ENCODE assay signal across 21 cellular contexts in genomic region chr11:66363187-66363601, GRCh38. TPM values are rescaled to one million over a fixed set of nuclear protein-coding genes. Genes with fewer than 3 reads are reported as not detected.
DNase-seq lines count a peak whose midpoint lies in the region; ATAC-seq, FAIRE-seq and TF ChIP-seq lines count a peak whose summit lies in the region.
"Had no signal": no experiment of that assay in that cellular context is flagged by ENCODE, and none has a peak within 500 bp of the region (broad histone marks: within the 10 kb centered on the region; RNA-seq: fewer than 3 reads in every experiment).

No MANE protein-coding gene starts in this region.

- H3K27ac ChIP-seq in HepG2 (ENCODE audit: extremely low read length, insufficient read depth, low read length) (no peak overlapping the region), right lobe of liver (no peak overlapping the region), gastroesophageal sphincter (no peak overlapping the region), sigmoid colon (no peak overlapping the region)
- H3K27ac ChIP-seq: BLaER1 treated with 17β-estradiol and CSF1 and Interleukin-3, amounts not matched to agents 10 nM and 100 nM; body of pancreas; Peyer's patch; thoracic aorta had no signal

- DNase-seq in HepG2 (ENCODE audit: low spot score), result no peak
- no peak for DNase-seq in right lobe of liver
- peak; percentile 0 for DNase-seq in urothelium cell line (ENCODE audit: low spot score)
- DNase-seq in sigmoid colon, result no peak
- DNase-seq in dermis blood vessel endothelial cell, result no peak
- DNase-seq: HCEC 1CT, NCI-H1105, NCI-H2081 treated with DMSO at 0.1 percent for 48 hours, occipital lobe had no signal

- H3K9ac ChIP-seq in HepG2 (ENCODE audit: insufficient read depth, low read depth, low read length) (no peak overlapping the region), mucosa of stomach (ENCODE audit: low read length) (peak overlapping the region; percentile 15)

- TF ChIP-seq CTCF in HepG2 (CRISPR knock-in tag; IDR thresholded peaks at IDR 0.05) (no peak), right lobe of liver (IDR thresholded peaks at IDR 0.05) (no peak), gastroesophageal sphincter (IDR thresholded peaks at IDR 0.05) (no peak), sigmoid colon (IDR thresholded peaks at IDR 0.05) (no peak)

- no peak overlapping the region for H2AFZ ChIP-seq in HepG2 (ENCODE audit: low read length)

- no peak overlapping the region for H3K4me2 ChIP-seq in HepG2 (ENCODE audit: low read depth, low read length)
- H3K4me2 ChIP-seq: BLaER1 treated with 17β-estradiol and CSF1 and Interleukin-3, amounts not matched to agents 10 nM and 100 nM had no signal

- no peak for TF ChIP-seq EP300 in HepG2 (IDR thresholded peaks at IDR 0.05; ENCODE audit: low read depth in 2 of 2, low read length in 2 of 2)
- no peak for TF ChIP-seq EP300 in HepG2 (CRISPR knock-in tag; IDR thresholded peaks at IDR 0.05; ENCODE audit: borderline replicate concordance)
- no peak for TF ChIP-seq EP300 in gastroesophageal sphincter (IDR thresholded peaks at IDR 0.05)
- no peak for TF ChIP-seq EP300 in sigmoid colon (IDR thresholded peaks at IDR 0.05)

- FAIRE-seq in HepG2 (lab: Jason Lieb, UNC) (no peak), urothelium cell line (lab: Jason Lieb, UNC) (no peak)
- FAIRE-seq: keratinocyte had no signal

- no peaks in the 10 kb centered on the region for H3K79me2 ChIP-seq in HepG2 (ENCODE audit: insufficient read depth, low read length)

- 98% methylated on average over 13 of the region's 14 CpGs for WGBS in HepG2 (ENCODE audit: low lambda C conversion rate)
- WGBS in right lobe of liver (ENCODE audit: insufficient coverage, low coverage, low lambda C conversion rate, missing lambda C conversion rate), result 71% methylated on average over 6 of the region's 14 CpGs
- WGBS in gastroesophageal sphincter (ENCODE audit: low coverage in 1 of 2), 2 donors, result 90% methylated on average over 5 of the region's 14 CpGs; no CpG with 5 or more reads in 1 of the 2 donors
- 86 to 92% methylated on average over 14 of the region's 14 CpGs for WGBS in sigmoid colon, 2 donors

- no peaks in the 10 kb centered on the region; the same call in 1 of the 2 replicates for H4K20me1 ChIP-seq in HepG2 (ENCODE audit: insufficient read depth, low read length)

- CTCF ChIA-PET in HepG2 (lab: Yijun Ruan, JAX; ENCODE audit: low intra/inter-chr PET ratio, low total read pairs), result no interaction called here

- H3K4me1 ChIP-seq in HepG2 (ENCODE audit: insufficient read depth, low read length), result peaks cover 34% of the 10 kb centered on the region
- H3K4me1 ChIP-seq in right lobe of liver, result no peaks in the 10 kb centered on the region
- H3K4me1 ChIP-seq in gastroesophageal sphincter, result no peaks in the 10 kb centered on the region
- peaks cover 7% of the 10 kb centered on the region for H3K4me1 ChIP-seq in mucosa of stomach (ENCODE audit: control insufficient read depth, insufficient read depth, low read length)
- no peaks in the 10 kb centered on the region for H3K4me1 ChIP-seq in sigmoid colon
- H3K4me1 ChIP-seq: Peyer's patch had no signal

- TF ChIP-seq POLR2A in HepG2 (IDR thresholded peaks at IDR 0.05; ENCODE audit: insufficient read depth in 1 of 2, low read depth in 2 of 2, low read length in 2 of 2) (no peak), right lobe of liver (IDR thresholded peaks at IDR 0.05) (no peak), gastroesophageal sphincter (IDR thresholded peaks at IDR 0.05) (no peak), sigmoid colon (IDR thresholded peaks at IDR 0.05) (no peak)

- no peak overlapping the region for H3K4me3 ChIP-seq in HepG2 (replicated peaks in 1 of 3; ENCODE audit: insufficient read depth in 1 of 3, low read depth in 2 of 3, low read length in 3 of 3)
- no peak overlapping the region for H3K4me3 ChIP-seq in right lobe of liver
- no peak overlapping the region for H3K4me3 ChIP-seq in gastroesophageal sphincter
- H3K4me3 ChIP-seq in mucosa of stomach (ENCODE audit: low read length), result no peak overlapping the region
- no peak overlapping the region for H3K4me3 ChIP-seq in sigmoid colon
- H3K4me3 ChIP-seq: BLaER1 treated with 17β-estradiol and CSF1 and Interleukin-3, amounts not matched to agents 10 nM and 100 nM; body of pancreas; Peyer's patch; thoracic aorta had no signal

- intact Hi-C loops in HepG2 (cut with micrococcal nuclease; ENCODE audit: unreplicated experiment), result no loop called here
- intact Hi-C loops in right lobe of liver (cut with DNase I), result no loop called here
- intact Hi-C loops in sigmoid colon (cut with DNase I), result no loop called here

- BruUV-seq in HepG2 (replicated peaks; lab: Mats Ljungman, UMichigan), result no TSS peak

- no peak for TF ChIP-seq RAD21 in HepG2 (CRISPR knock-in tag; IDR thresholded peaks at IDR 0.05)

- in situ Hi-C loops in HepG2 (cut with HindIII; ENCODE audit: extremely low pct_ligation_motif_present, low pct_unique_long_range_greater_than_20kb), result no loop called here

- H3K9me3 ChIP-seq in HepG2 (ENCODE audit: low read length) (no peaks in the 10 kb centered on the region), right lobe of liver (no peaks in the 10 kb centered on the region), gastroesophageal sphincter (no peaks in the 10 kb centered on the region), mucosa of stomach (ENCODE audit: control insufficient read depth, low read length) (no peaks in the 10 kb centered on the region), sigmoid colon (no peaks in the 10 kb centered on the region)
- H3K9me3 ChIP-seq: BLaER1 treated with 17β-estradiol and CSF1 and Interleukin-3, amounts not matched to agents 10 nM and 100 nM; body of pancreas; Peyer's patch; thoracic aorta had no signal

- no peak for ATAC-seq in HepG2
- no peak for ATAC-seq in right lobe of liver
- ATAC-seq in gastroesophageal sphincter, result peak; percentile 40
- ATAC-seq in GM19452 (IDR thresholded peaks at IDR 0.05; ENCODE audit: unreplicated experiment), result no peak
- ATAC-seq: body of pancreas had no signal

- POLR2A ChIA-PET in HepG2 (lab: Yijun Ruan, JAX), result interaction anchor here (1.7 to 2.5 kb wide), 3 partner anchors 8 to 16 kb away, joined by 4 to 7 read pairs (median 5); partner anchors contain the start of gene B4GAT1

- peaks cover 6 to 21% of the 10 kb centered on the region in 2 experiments; a peak in 4 of 5 replicates for H3K36me3 ChIP-seq in HepG2 (replicated peaks in 1 of 2; ENCODE audit: control insufficient read depth in 1 of 2, insufficient read depth in 2 of 2, low read length in 2 of 2)
- no peaks in the 10 kb centered on the region for H3K36me3 ChIP-seq in right lobe of liver
- H3K36me3 ChIP-seq in gastroesophageal sphincter, result no peaks in the 10 kb centered on the region
- H3K36me3 ChIP-seq in mucosa of stomach (ENCODE audit: control insufficient read depth, insufficient read depth, low read length), result no peaks in the 10 kb centered on the region
- no peaks in the 10 kb centered on the region for H3K36me3 ChIP-seq in sigmoid colon
- H3K36me3 ChIP-seq: Peyer's patch, thoracic aorta had no signal

- H3K27me3 ChIP-seq in HepG2 (ENCODE audit: control insufficient read depth in 1 of 2, insufficient read depth in 2 of 2, low read length in 2 of 2), result no peaks in the 10 kb centered on the region
- H3K27me3 ChIP-seq in right lobe of liver, result no peaks in the 10 kb centered on the region
- H3K27me3 ChIP-seq in gastroesophageal sphincter, result no peaks in the 10 kb centered on the region
- no peaks in the 10 kb centered on the region for H3K27me3 ChIP-seq in mucosa of stomach (ENCODE audit: control insufficient read depth, insufficient read depth, low read length)
- no peaks in the 10 kb centered on the region for H3K27me3 ChIP-seq in sigmoid colon
- H3K27me3 ChIP-seq: BLaER1 treated with 17β-estradiol and CSF1 and Interleukin-3, amounts not matched to agents 10 nM and 100 nM; body of pancreas; Peyer's patch had no signal

RNA-seq across cellular contexts. Expression of gene SLC29A2, which starts 8.4 kb away (rescaled TPM):
- 0.49 and 0.66 TPM in 2 replicates for total RNA-seq in HepG2 (2016; rRNA removed; fragmentation: Illumina TruSeq; extraction: Trizol)
- 0.09 and 0.30 TPM in 2 replicates for total RNA-seq in HepG2 (2016; cell fraction: cytosol; rRNA removed; fragmentation: Illumina TruSeq; extraction: Trizol; ENCODE audit: low read depth)
- 0.18 and 0.71 TPM in 2 replicates for total RNA-seq in HepG2 (2016; cell fraction: insoluble cytoplasmic fraction; rRNA removed; fragmentation: Illumina TruSeq; extraction: Trizol)
- total RNA-seq in HepG2 (2016; cell fraction: membrane; rRNA removed; fragmentation: Illumina TruSeq; extraction: Trizol), result 0.31 and 0.41 TPM in 2 replicates
- 0.63 and 0.81 TPM in 2 replicates for total RNA-seq in HepG2 (2016; cell fraction: nucleus; rRNA removed; fragmentation: Illumina TruSeq; extraction: Trizol)
- polyA plus RNA-seq in HepG2 (2011; rRNA removed), result 0.56 and 0.63 TPM in 2 replicates
- 0.25 and 0.27 TPM in 2 replicates for polyA plus RNA-seq in HepG2 (2011; cell fraction: cytosol; rRNA removed)
- polyA plus RNA-seq in HepG2 (2011; cell fraction: nucleus; rRNA removed), result 5.0 and 6.0 TPM in 2 replicates
- 0.80 and 1.1 TPM in 2 replicates for polyA plus RNA-seq in HepG2 (2012)
- polyA plus RNA-seq in HepG2 (2016; cell fraction: cytosol; fragmentation: Illumina TruSeq; extraction: Trizol; ENCODE audit: low read depth), result 0.14 and 0.24 TPM in 2 replicates
- 0.30 and 0.32 TPM in 2 replicates for polyA plus RNA-seq in HepG2 (2016; cell fraction: insoluble cytoplasmic fraction; fragmentation: Illumina TruSeq; extraction: Trizol; ENCODE audit: low read depth)
- polyA plus RNA-seq in HepG2 (2016; cell fraction: membrane; fragmentation: Illumina TruSeq; extraction: Trizol; ENCODE audit: low read depth), result 0.43 and 0.56 TPM in 2 replicates
- 2.4 TPM in 2 replicates for polyA plus RNA-seq in HepG2 (2016; cell fraction: nucleus; fragmentation: Illumina TruSeq; extraction: Trizol; ENCODE audit: insufficient read depth, low read depth)
- polyA minus RNA-seq in HepG2 (2011; rRNA and poly(A)+ RNA removed; ENCODE audit: low replicate concordance), result 0.28 and 27.8 TPM in 2 replicates
- polyA minus RNA-seq in HepG2 (2011; cell fraction: cytosol; rRNA and poly(A)+ RNA removed), result 0.49 and 0.88 TPM in 2 replicates
- polyA minus RNA-seq in HepG2 (2011; cell fraction: nucleus; rRNA and poly(A)+ RNA removed), result 0.25 and 0.64 TPM in 2 replicates
- total RNA-seq in right lobe of liver, result 1 to 10 TPM in 4 of 6 experiments, under 1 TPM in 2; 0.35 to 2.2 (median 1.1) TPM
- total RNA-seq in gastroesophageal sphincter, result 1 to 10 TPM in 2 of 4 donors, under 1 TPM in 2; 0.27 to 3.2 (median 1.2) TPM
- total RNA-seq in sigmoid colon, result under 1 TPM; 0.41 to 0.99 (median 0.63) TPM
- 10 to 100 TPM in 1 of 3 donors, 1 to 10 TPM in 2; 2.4 to 28.0 (median 2.5) TPM for polyA plus RNA-seq in sigmoid colon
- 1.2 and 2.3 TPM in 2 replicates for total RNA-seq in dermis blood vessel endothelial cell

RNA-seq across cellular contexts. Expression of gene B4GAT1, which starts 15.8 kb away (rescaled TPM):
- 44.9 and 109 TPM in 2 replicates for total RNA-seq in HepG2 (2016; rRNA removed; fragmentation: Illumina TruSeq; extraction: Trizol)
- 15.0 and 17.3 TPM in 2 replicates for total RNA-seq in HepG2 (2016; cell fraction: cytosol; rRNA removed; fragmentation: Illumina TruSeq; extraction: Trizol; ENCODE audit: low read depth)
- 41.0 and 117 TPM in 2 replicates for total RNA-seq in HepG2 (2016; cell fraction: insoluble cytoplasmic fraction; rRNA removed; fragmentation: Illumina TruSeq; extraction: Trizol)
- 35.2 and 38.9 TPM in 2 replicates for total RNA-seq in HepG2 (2016; cell fraction: membrane; rRNA removed; fragmentation: Illumina TruSeq; extraction: Trizol)
- total RNA-seq in HepG2 (2016; cell fraction: nucleus; rRNA removed; fragmentation: Illumina TruSeq; extraction: Trizol), result 80.6 and 90.0 TPM in 2 replicates
- polyA plus RNA-seq in HepG2 (2011; rRNA removed), result 40.4 and 47.8 TPM in 2 replicates
- 35.5 and 44.1 TPM in 2 replicates for polyA plus RNA-seq in HepG2 (2011; cell fraction: cytosol; rRNA removed)
- polyA plus RNA-seq in HepG2 (2011; cell fraction: nucleus; rRNA removed), result 29.5 and 32.3 TPM in 2 replicates
- 64.9 and 76.3 TPM in 2 replicates for polyA plus RNA-seq in HepG2 (2012)
- 13.3 and 16.5 TPM in 2 replicates for polyA plus RNA-seq in HepG2 (2016; cell fraction: cytosol; fragmentation: Illumina TruSeq; extraction: Trizol; ENCODE audit: low read depth)
- 40.4 and 42.0 TPM in 2 replicates for polyA plus RNA-seq in HepG2 (2016; cell fraction: insoluble cytoplasmic fraction; fragmentation: Illumina TruSeq; extraction: Trizol; ENCODE audit: low read depth)
- polyA plus RNA-seq in HepG2 (2016; cell fraction: membrane; fragmentation: Illumina TruSeq; extraction: Trizol; ENCODE audit: low read depth), result 25.2 and 28.0 TPM in 2 replicates
- polyA plus RNA-seq in HepG2 (2016; cell fraction: nucleus; fragmentation: Illumina TruSeq; extraction: Trizol; ENCODE audit: insufficient read depth, low read depth), result 122 and 134 TPM in 2 replicates
- polyA minus RNA-seq in HepG2 (2011; rRNA and poly(A)+ RNA removed; ENCODE audit: low replicate concordance), result 4.0 and 58.3 TPM in 2 replicates
- 26.4 and 32.5 TPM in 2 replicates for polyA minus RNA-seq in HepG2 (2011; cell fraction: cytosol; rRNA and poly(A)+ RNA removed)
- polyA minus RNA-seq in HepG2 (2011; cell fraction: nucleus; rRNA and poly(A)+ RNA removed), result 7.3 and 8.3 TPM in 2 replicates
- total RNA-seq in right lobe of liver, result 10 to 100 TPM in 5 of 6 experiments, 1 to 10 TPM in 1; 6.3 to 25.4 (median 15.6) TPM
- total RNA-seq in gastroesophageal sphincter, result 10 to 100 TPM; 39.7 to 62.0 (median 47.6) TPM
- 10 to 100 TPM; 41.4 to 43.5 (median 43.1) TPM for total RNA-seq in sigmoid colon
- polyA plus RNA-seq in sigmoid colon, result 10 to 100 TPM in 1 of 3 donors, 1 to 10 TPM in 2; 4.2 to 17.4 (median 4.8) TPM
- total RNA-seq in dermis blood vessel endothelial cell, result 25.8 and 28.1 TPM in 2 replicates

RNA-seq across cellular contexts. Expression of gene BRMS1, which starts 18.3 kb away (rescaled TPM):
- total RNA-seq in HepG2 (2016; rRNA removed; fragmentation: Illumina TruSeq; extraction: Trizol), result 55.7 and 63.1 TPM in 2 replicates
- total RNA-seq in HepG2 (2016; cell fraction: cytosol; rRNA removed; fragmentation: Illumina TruSeq; extraction: Trizol; ENCODE audit: low read depth), result 15.1 and 18.0 TPM in 2 replicates
- total RNA-seq in HepG2 (2016; cell fraction: insoluble cytoplasmic fraction; rRNA removed; fragmentation: Illumina TruSeq; extraction: Trizol), result 55.6 and 65.9 TPM in 2 replicates
- total RNA-seq in HepG2 (2016; cell fraction: membrane; rRNA removed; fragmentation: Illumina TruSeq; extraction: Trizol), result 28.2 and 32.2 TPM in 2 replicates
- 23.2 and 25.5 TPM in 2 replicates for total RNA-seq in HepG2 (2016; cell fraction: nucleus; rRNA removed; fragmentation: Illumina TruSeq; extraction: Trizol)
- 15.8 and 16.8 TPM in 2 replicates for polyA plus RNA-seq in HepG2 (2011; rRNA removed)
- polyA plus RNA-seq in HepG2 (2011; cell fraction: cytosol; rRNA removed), result 15.3 and 20.1 TPM in 2 replicates
- polyA plus RNA-seq in HepG2 (2011; cell fraction: nucleus; rRNA removed), result 19.9 and 20.4 TPM in 2 replicates
- 8.8 and 11.6 TPM in 2 replicates for polyA plus RNA-seq in HepG2 (2012)
- 11.6 and 12.3 TPM in 2 replicates for polyA plus RNA-seq in HepG2 (2016; cell fraction: cytosol; fragmentation: Illumina TruSeq; extraction: Trizol; ENCODE audit: low read depth)
- polyA plus RNA-seq in HepG2 (2016; cell fraction: insoluble cytoplasmic fraction; fragmentation: Illumina TruSeq; extraction: Trizol; ENCODE audit: low read depth), result 54.5 and 57.6 TPM in 2 replicates
- polyA plus RNA-seq in HepG2 (2016; cell fraction: membrane; fragmentation: Illumina TruSeq; extraction: Trizol; ENCODE audit: low read depth), result 20.8 and 22.1 TPM in 2 replicates
- 38.8 and 42.9 TPM in 2 replicates for polyA plus RNA-seq in HepG2 (2016; cell fraction: nucleus; fragmentation: Illumina TruSeq; extraction: Trizol; ENCODE audit: insufficient read depth, low read depth)
- polyA minus RNA-seq in HepG2 (2011; rRNA and poly(A)+ RNA removed; ENCODE audit: low replicate concordance), result 8.1 and 30.0 TPM in 2 replicates
- 2.9 TPM in 2 replicates for polyA minus RNA-seq in HepG2 (2011; cell fraction: cytosol; rRNA and poly(A)+ RNA removed)
- polyA minus RNA-seq in HepG2 (2011; cell fraction: nucleus; rRNA and poly(A)+ RNA removed), result 4.2 and 5.5 TPM in 2 replicates
- total RNA-seq in right lobe of liver, result 10 to 100 TPM in 5 of 6 experiments, 1 to 10 TPM in 1; 8.2 to 31.9 (median 12.1) TPM
- 10 to 100 TPM; 26.6 to 44.2 (median 35.5) TPM for total RNA-seq in gastroesophageal sphincter
- total RNA-seq in sigmoid colon, result 10 to 100 TPM; 20.2 to 36.2 (median 24.9) TPM
- polyA plus RNA-seq in sigmoid colon, result 10 to 100 TPM; 65.4 to 81.8 (median 72.1) TPM
- 65.7 and 71.8 TPM in 2 replicates for total RNA-seq in dermis blood vessel endothelial cell

RNA-seq across cellular contexts. Expression of gene RIN1, which starts 27.0 kb away (rescaled TPM):
- total RNA-seq in HepG2 (2016; rRNA removed; fragmentation: Illumina TruSeq; extraction: Trizol), result 3.9 and 4.1 TPM in 2 replicates
- total RNA-seq in HepG2 (2016; cell fraction: cytosol; rRNA removed; fragmentation: Illumina TruSeq; extraction: Trizol; ENCODE audit: low read depth), result 1.6 and 2.4 TPM in 2 replicates
- 3.5 and 4.5 TPM in 2 replicates for total RNA-seq in HepG2 (2016; cell fraction: insoluble cytoplasmic fraction; rRNA removed; fragmentation: Illumina TruSeq; extraction: Trizol)
- 2.0 and 2.9 TPM in 2 replicates for total RNA-seq in HepG2 (2016; cell fraction: membrane; rRNA removed; fragmentation: Illumina TruSeq; extraction: Trizol)
- 3.5 TPM in 2 replicates for total RNA-seq in HepG2 (2016; cell fraction: nucleus; rRNA removed; fragmentation: Illumina TruSeq; extraction: Trizol)
- polyA plus RNA-seq in HepG2 (2011; rRNA removed), result 2.4 and 4.2 TPM in 2 replicates
- 3.6 and 24.3 TPM in 2 replicates for polyA plus RNA-seq in HepG2 (2011; cell fraction: cytosol; rRNA removed)
- 13.9 and 17.2 TPM in 2 replicates for polyA plus RNA-seq in HepG2 (2011; cell fraction: nucleus; rRNA removed)
- 3.3 TPM in 2 replicates for polyA plus RNA-seq in HepG2 (2012)
- 0.76 and 1.0 TPM in 2 replicates for polyA plus RNA-seq in HepG2 (2016; cell fraction: cytosol; fragmentation: Illumina TruSeq; extraction: Trizol; ENCODE audit: low read depth)
- 2.9 and 4.1 TPM in 2 replicates for polyA plus RNA-seq in HepG2 (2016; cell fraction: insoluble cytoplasmic fraction; fragmentation: Illumina TruSeq; extraction: Trizol; ENCODE audit: low read depth)
- polyA plus RNA-seq in HepG2 (2016; cell fraction: membrane; fragmentation: Illumina TruSeq; extraction: Trizol; ENCODE audit: low read depth), result 1.4 and 2.1 TPM in 2 replicates
- 8.7 and 9.1 TPM in 2 replicates for polyA plus RNA-seq in HepG2 (2016; cell fraction: nucleus; fragmentation: Illumina TruSeq; extraction: Trizol; ENCODE audit: insufficient read depth, low read depth)
- 6.2 and 14.2 TPM in 2 replicates for polyA minus RNA-seq in HepG2 (2011; rRNA and poly(A)+ RNA removed; ENCODE audit: low replicate concordance)
- 2.4 and 4.0 TPM in 2 replicates for polyA minus RNA-seq in HepG2 (2011; cell fraction: cytosol; rRNA and poly(A)+ RNA removed)
- polyA minus RNA-seq in HepG2 (2011; cell fraction: nucleus; rRNA and poly(A)+ RNA removed), result 2.0 and 2.4 TPM in 2 replicates
- 1 to 10 TPM in 3 of 6 experiments, under 1 TPM in 3; 0.46 to 1.8 (median 0.94) TPM for total RNA-seq in right lobe of liver
- 1 to 10 TPM; 3.8 to 9.3 (median 4.7) TPM for total RNA-seq in gastroesophageal sphincter
- 1 to 10 TPM in 3 of 4 donors, under 1 TPM in 1; 0.68 to 6.1 (median 2.4) TPM for total RNA-seq in sigmoid colon
- 10 to 100 TPM in 1 of 3 donors, 1 to 10 TPM in 2; 2.4 to 10.2 (median 3.2) TPM for polyA plus RNA-seq in sigmoid colon
- 4.8 and 6.7 TPM in 2 replicates for total RNA-seq in dermis blood vessel endothelial cell

RNA-seq across cellular contexts. Expression of gene CD248, which starts 46.4 kb away (rescaled TPM):
- 0.20 and 0.35 TPM in 2 replicates for total RNA-seq in HepG2 (2016; rRNA removed; fragmentation: Illumina TruSeq; extraction: Trizol)
- total RNA-seq in HepG2 (2016; cell fraction: cytosol; rRNA removed; fragmentation: Illumina TruSeq; extraction: Trizol; ENCODE audit: low read depth), result not detected in 2 replicates
- 0.09 and 0.35 TPM in 2 replicates for total RNA-seq in HepG2 (2016; cell fraction: insoluble cytoplasmic fraction; rRNA removed; fragmentation: Illumina TruSeq; extraction: Trizol)
- 0.06 TPM in 1 of 2 replicates, not detected in the other for total RNA-seq in HepG2 (2016; cell fraction: membrane; rRNA removed; fragmentation: Illumina TruSeq; extraction: Trizol)
- total RNA-seq in HepG2 (2016; cell fraction: nucleus; rRNA removed; fragmentation: Illumina TruSeq; extraction: Trizol), result 0.37 and 0.44 TPM in 2 replicates
- polyA plus RNA-seq in HepG2 (2011; rRNA removed), result 0.20 and 0.25 TPM in 2 replicates
- polyA plus RNA-seq in HepG2 (2011; cell fraction: cytosol; rRNA removed), result 0.23 and 0.32 TPM in 2 replicates
- polyA plus RNA-seq in HepG2 (2011; cell fraction: nucleus; rRNA removed), result 0.80 and 0.85 TPM in 2 replicates
- polyA plus RNA-seq in HepG2 (2012), result 0.51 and 1.1 TPM in 2 replicates
- 0.08 and 0.09 TPM in 2 replicates for polyA plus RNA-seq in HepG2 (2016; cell fraction: cytosol; fragmentation: Illumina TruSeq; extraction: Trizol; ENCODE audit: low read depth)
- polyA plus RNA-seq in HepG2 (2016; cell fraction: insoluble cytoplasmic fraction; fragmentation: Illumina TruSeq; extraction: Trizol; ENCODE audit: low read depth), result 0.27 and 0.71 TPM in 2 replicates
- polyA plus RNA-seq in HepG2 (2016; cell fraction: membrane; fragmentation: Illumina TruSeq; extraction: Trizol; ENCODE audit: low read depth), result 0.18 and 0.36 TPM in 2 replicates
- 2.6 and 2.7 TPM in 2 replicates for polyA plus RNA-seq in HepG2 (2016; cell fraction: nucleus; fragmentation: Illumina TruSeq; extraction: Trizol; ENCODE audit: insufficient read depth, low read depth)
- polyA minus RNA-seq in HepG2 (2011; rRNA and poly(A)+ RNA removed; ENCODE audit: low replicate concordance), result 0.09 and 1.0 TPM in 2 replicates
- 0.40 and 0.88 TPM in 2 replicates for polyA minus RNA-seq in HepG2 (2011; cell fraction: cytosol; rRNA and poly(A)+ RNA removed)
- 0.26 and 0.50 TPM in 2 replicates for polyA minus RNA-seq in HepG2 (2011; cell fraction: nucleus; rRNA and poly(A)+ RNA removed)
- total RNA-seq in right lobe of liver, result 1 to 10 TPM in 3 of 6 experiments, under 1 TPM in 3; 0.37 to 3.2 (median 0.94) TPM
- total RNA-seq in gastroesophageal sphincter, result 10 to 100 TPM; 23.1 to 68.2 (median 27.0) TPM
- total RNA-seq in sigmoid colon, result 10 to 100 TPM in 2 of 4 donors, 1 to 10 TPM in 2; 5.8 to 26.3 (median 13.0) TPM
- polyA plus RNA-seq in sigmoid colon, result 10 to 100 TPM in 1 of 3 donors, 1 to 10 TPM in 2; 1.2 to 13.7 (median 3.0) TPM
- total RNA-seq in dermis blood vessel endothelial cell, result 0.23 and 0.68 TPM in 2 replicates
- total RNA-seq: Calu3, M059J, renal cortical epithelial cell, T-helper 17 cell had no signal
